In genomic region chr9:94685359-94685758, GRCh38 we compare ENCODE assay signal across 31 cellular contexts. TPM values are rescaled to one million over a fixed set of nuclear protein-coding genes. Genes with fewer than 3 reads are reported as not detected.
"Had no signal": no experiment of that assay in that cellular context is flagged by ENCODE, and none has a peak within 500 bp of the region (broad histone marks: within the 10 kb centered on the region; RNA-seq: fewer than 3 reads in every experiment).

No MANE protein-coding gene starts in this region.

- H3K36me3 Mint-ChIP-seq: activated CD4-positive, alpha-beta memory T cell treated with anti-CD3 and anti-CD28 coated beads for 36 hours; activated CD8-positive, alpha-beta memory T cell treated with anti-CD3 and anti-CD28 coated beads, Interleukin-2, amount 10 ng/mL, durations not matched to agents 7 days and 5 days; activated naive CD4-positive, alpha-beta T cell treated with anti-CD3 and anti-CD28 coated beads, Interleukin-2, amount 10 ng/mL, durations not matched to agents 7 days and 5 days; activated naive CD4-positive, alpha-beta T cell treated with anti-CD3 and anti-CD28 coated beads, Interleukin-2, amount 50 U/mL, for 72 hours; activated naive CD8-positive, alpha-beta T cell treated with anti-CD3 and anti-CD28 coated beads, Interleukin-2, amount 10 ng/mL, durations not matched to agents 7 days and 5 days; brain had no signal

- H3K27ac Mint-ChIP-seq: activated CD4-positive, alpha-beta memory T cell treated with anti-CD3 and anti-CD28 coated beads for 36 hours; activated CD4-positive, alpha-beta T cell treated with anti-CD3 and anti-CD28 coated beads for 36 hours; activated CD4-positive, alpha-beta T cell treated with anti-CD3 and anti-CD28 coated beads, Interleukin-2, amount 10 ng/mL, durations not matched to agents 24 days and 14 days; activated CD8-positive, alpha-beta memory T cell treated with anti-CD3 and anti-CD28 coated beads, Interleukin-2, amount 10 ng/mL, durations not matched to agents 7 days and 5 days; activated CD8-positive, alpha-beta T cell treated with anti-CD3 and anti-CD28 coated beads, Interleukin-2, amount 10 ng/mL, durations not matched to agents 7 days and 5 days; activated naive CD4-positive, alpha-beta T cell treated with anti-CD3 and anti-CD28 coated beads, Interleukin-2, amount 10 ng/mL, durations not matched to agents 7 days and 5 days; activated naive CD4-positive, alpha-beta T cell treated with anti-CD3 and anti-CD28 coated beads, Interleukin-2, amount 50 U/mL, for 72 hours; activated naive CD8-positive, alpha-beta T cell treated with anti-CD3 and anti-CD28 coated beads, Interleukin-2, amount 10 ng/mL, durations not matched to agents 7 days and 5 days; activated T-helper 1 cell treated with anti-CD3 and anti-CD28 coated beads, Interleukin-12 subunit alpha, Interleukin-12 subunit beta, Interleukin-2, Interleukin-4 antibody, amounts not matched to agents 30 ng/mL and 10 ng/mL and 1 ng/mL, durations not matched to agents 14 hours and 24 hours and 36 hours; brain had no signal

- H3K27ac ChIP-seq: ascending aorta, breast epithelium, cardiac muscle cell, colonic mucosa, epithelial cell of prostate, esophagus squamous epithelium had no signal

- H3K4me1 Mint-ChIP-seq: activated CD4-positive, alpha-beta T cell treated with anti-CD3 and anti-CD28 coated beads for 36 hours; activated CD8-positive, alpha-beta memory T cell treated with anti-CD3 and anti-CD28 coated beads, Interleukin-2, amount 10 ng/mL, durations not matched to agents 7 days and 5 days; activated naive CD4-positive, alpha-beta T cell treated with anti-CD3 and anti-CD28 coated beads, Interleukin-2, amount 10 ng/mL, durations not matched to agents 7 days and 5 days had no signal

- H3K27me3 ChIP-seq: ascending aorta, breast epithelium, cardiac muscle cell, colonic mucosa, esophagus squamous epithelium, heart left ventricle had no signal

- H3K9me3 Mint-ChIP-seq: activated CD4-positive, alpha-beta memory T cell treated with anti-CD3 and anti-CD28 coated beads for 36 hours; activated CD4-positive, alpha-beta T cell treated with anti-CD3 and anti-CD28 coated beads, Interleukin-2, amount 10 ng/mL, durations not matched to agents 24 days and 14 days; activated naive CD4-positive, alpha-beta T cell treated with anti-CD3 and anti-CD28 coated beads, Interleukin-2, amount 10 ng/mL, durations not matched to agents 7 days and 5 days; activated naive CD4-positive, alpha-beta T cell treated with anti-CD3 and anti-CD28 coated beads, Interleukin-2, amount 50 U/mL, for 72 hours; activated naive CD8-positive, alpha-beta T cell treated with anti-CD3 and anti-CD28 coated beads, Interleukin-2, amount 10 ng/mL, durations not matched to agents 7 days and 5 days; activated T-helper 1 cell treated with anti-CD3 and anti-CD28 coated beads, Interleukin-12 subunit alpha, Interleukin-12 subunit beta, Interleukin-2, Interleukin-4 antibody, amounts not matched to agents 30 ng/mL and 10 ng/mL and 1 ng/mL, durations not matched to agents 14 hours and 24 hours and 36 hours had no signal

- DNase-seq: activated CD4-positive, alpha-beta memory T cell treated with anti-CD3 and anti-CD28 coated beads for 36 hours; activated CD4-positive, alpha-beta T cell treated with anti-CD3 and anti-CD28 coated beads for 36 hours; activated CD4-positive, alpha-beta T cell treated with anti-CD3 and anti-CD28 coated beads, Interleukin-2, amount 10 ng/mL, durations not matched to agents 24 days and 14 days; activated CD4-positive, CD25-positive, alpha-beta regulatory T cell; activated CD4-positive, CD25-positive, alpha-beta regulatory T cell treated with anti-CD3 and anti-CD28 coated beads, Interleukin-2, amount 50 U/mL, for 72 hours; activated CD8-positive, alpha-beta memory T cell treated with anti-CD3 and anti-CD28 coated beads, Interleukin-2, amount 10 ng/mL, durations not matched to agents 7 days and 5 days; activated CD8-positive, alpha-beta memory T cell treated with anti-CD3 and anti-CD28 coated beads, Interleukin-2, amount 50 U/mL, for 4 hours; activated CD8-positive, alpha-beta T cell treated with anti-CD3 and anti-CD28 coated beads, Interleukin-2, amount 10 ng/mL, durations not matched to agents 7 days and 5 days; activated gamma-delta T cell; activated naive CD4-positive, alpha-beta T cell; activated naive CD4-positive, alpha-beta T cell treated with anti-CD3 and anti-CD28 coated beads, Interleukin-2, amount 10 ng/mL, durations not matched to agents 7 days and 5 days; activated naive CD8-positive, alpha-beta T cell treated with anti-CD3 and anti-CD28 coated beads, Interleukin-2, amount 10 ng/mL, durations not matched to agents 7 days and 5 days; activated T-cell treated with anti-CD3 and anti-CD28 coated beads, Interleukin-2, amount 50 U/mL, for 1 hour; activated T-cell treated with anti-CD3 and anti-CD28 coated beads, Interleukin-2, amount 50 U/mL, for 48 hours; central memory CD4-positive, alpha-beta T cell; cerebellar nuclear complex; colonic mucosa; effector CD8-positive, alpha-beta T cell; esophagus squamous epithelium; glutamatergic neuron had no signal

- ATAC-seq: activated CD4-positive, alpha-beta T cell treated with anti-CD3 and anti-CD28 coated beads for 36 hours; activated CD8-positive, alpha-beta memory T cell treated with anti-CD3 and anti-CD28 coated beads, Interleukin-2, amount 10 ng/mL, durations not matched to agents 7 days and 5 days; activated CD8-positive, alpha-beta T cell treated with anti-CD3 and anti-CD28 coated beads, Interleukin-2, amount 10 ng/mL, durations not matched to agents 7 days and 5 days; activated naive CD4-positive, alpha-beta T cell treated with anti-CD3 and anti-CD28 coated beads, Interleukin-2, amount 50 U/mL, for 72 hours; heart left ventricle had no signal

- H3K4me1 ChIP-seq: breast epithelium, colonic mucosa had no signal

- H3K4me3 Mint-ChIP-seq: activated CD4-positive, alpha-beta memory T cell treated with anti-CD3 and anti-CD28 coated beads for 36 hours; activated CD4-positive, alpha-beta T cell treated with anti-CD3 and anti-CD28 coated beads for 36 hours; activated CD4-positive, alpha-beta T cell treated with anti-CD3 and anti-CD28 coated beads, Interleukin-2, amount 10 ng/mL, durations not matched to agents 24 days and 14 days; activated CD8-positive, alpha-beta memory T cell treated with anti-CD3 and anti-CD28 coated beads, Interleukin-2, amount 10 ng/mL, durations not matched to agents 7 days and 5 days; activated CD8-positive, alpha-beta T cell treated with anti-CD3 and anti-CD28 coated beads, Interleukin-2, amount 10 ng/mL, durations not matched to agents 7 days and 5 days; activated naive CD4-positive, alpha-beta T cell treated with anti-CD3 and anti-CD28 coated beads, Interleukin-2, amount 10 ng/mL, durations not matched to agents 7 days and 5 days; activated naive CD8-positive, alpha-beta T cell treated with anti-CD3 and anti-CD28 coated beads, Interleukin-2, amount 10 ng/mL, durations not matched to agents 7 days and 5 days; activated T-helper 1 cell treated with anti-CD3 and anti-CD28 coated beads, Interleukin-12 subunit alpha, Interleukin-12 subunit beta, Interleukin-2, Interleukin-4 antibody, amounts not matched to agents 30 ng/mL and 10 ng/mL and 1 ng/mL, durations not matched to agents 14 hours and 24 hours and 36 hours; brain had no signal

- H3K27me3 Mint-ChIP-seq: activated CD4-positive, alpha-beta memory T cell treated with anti-CD3 and anti-CD28 coated beads for 36 hours had no signal

RNA-seq across cellular contexts. Expression of gene FBP1, which starts 46.0 kb away (rescaled TPM):
- total RNA-seq: activated CD4-positive, alpha-beta T cell treated with anti-CD3 and anti-CD28 coated beads, Interleukin-2, amount 10 ng/mL, durations not matched to agents 24 days and 14 days; activated T-helper 1 cell treated with anti-CD3 and anti-CD28 coated beads, Interleukin-12 subunit alpha, Interleukin-12 subunit beta, Interleukin-2, Interleukin-4 antibody, amounts not matched to agents 30 ng/mL and 10 ng/mL and 1 ng/mL, durations not matched to agents 14 hours and 24 hours and 36 hours; fibroblast of lung; fibroblast of villous mesenchyme; frontal cortex had no signal
- polyA plus RNA-seq: fibroblast of lung had no signal
